ENCODE assay signal across 13 cellular contexts in genomic region chr6:38599966-38600550, GRCh38.
"Had no signal": no experiment of that assay in that cellular context is flagged by ENCODE, and none has a peak within 500 bp of the region (broad histone marks: within the 10 kb centered on the region; RNA-seq: fewer than 3 reads in every experiment).

No MANE protein-coding gene starts in this region.

- FAIRE-seq: pancreas, urothelium cell line had no signal

- ATAC-seq: body of pancreas; naive thymus-derived CD8-positive, alpha-beta T cell; pancreas; stimulated activated memory B cell treated with anti-CD40 and anti-IgM and Interleukin-4, amounts not matched to agents 10 μg/mL and 1 μg/mL and 100 μg/mL, for 72 hours had no signal

- H3K36me3 ChIP-seq: pancreas had no signal

- H3K9me3 ChIP-seq: body of pancreas, pancreas had no signal

- H3K27me3 ChIP-seq: body of pancreas, pancreas had no signal

- H3K4me3 ChIP-seq: body of pancreas, pancreas had no signal

- DNase-seq: activated CD4-positive, alpha-beta T cell treated with anti-CD3 and anti-CD28 coated beads, Interleukin-2, amount 10 ng/mL, durations not matched to agents 7 days and 5 days; activated CD8-positive, alpha-beta memory T cell treated with anti-CD3 and anti-CD28 coated beads, Interleukin-2, amount 50 U/mL, for 48 hours; activated gamma-delta T cell treated with Interleukin-2 at 50 U/mL for 16 hours; activated T-cell treated with anti-CD3 and anti-CD28 coated beads, Interleukin-2, amount 50 U/mL, for 72 hours; amygdala; endodermal cell; erythroblast; kidney glomerular epithelial cell; naive thymus-derived CD8-positive, alpha-beta T cell; pancreas had no signal

- H3K27ac ChIP-seq: body of pancreas, pancreas had no signal
